In genomic region chr1:155139895-155140629, GRCh38 we compare ENCODE assay signal across 8 cellular contexts. TPM values are rescaled to one million over a fixed set of nuclear protein-coding genes. Genes with fewer than 3 reads are reported as not detected.
DNase-seq lines count a peak whose midpoint lies in the region; ATAC-seq and TF ChIP-seq lines count a peak whose summit lies in the region.

A gene with protein sequence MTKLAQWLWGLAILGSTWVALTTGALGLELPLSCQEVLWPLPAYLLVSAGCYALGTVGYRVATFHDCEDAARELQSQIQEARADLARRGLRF (minus strand): TSS chr1:155140531. CDS start chr1:155140240, 291 bp downstream.

- H3K9me3 ChIP-seq in right lobe of liver, result no peaks in the 10 kb centered on the region

- WGBS in right lobe of liver (ENCODE audit: insufficient coverage, low coverage, low lambda C conversion rate, missing lambda C conversion rate), result 0% methylated on average over 20 of the region's 42 CpGs

- H3K4me1 ChIP-seq in right lobe of liver, result peaks cover 0 to 13% (median 6%) of the 10 kb centered on the region in 4 donors

- peak within 1 kb of the TSS; percentile 81 to 94 (median 87) for H3K27ac ChIP-seq in right lobe of liver

- TF ChIP-seq POLR2A in GM19193 (IDR thresholded peaks at IDR 0.05; ENCODE audit: extremely low read depth, insufficient read depth, insufficient read length), result peak; percentile 76
- peak; percentile 69 for TF ChIP-seq POLR2A in right lobe of liver (IDR thresholded peaks at IDR 0.05)

- ATAC-seq in HG03520 (IDR thresholded peaks at IDR 0.05; ENCODE audit: unreplicated experiment), result peak; percentile 45
- ATAC-seq in right lobe of liver, result peak; percentile 58 to 71 (median 67)

- no peaks in the 10 kb centered on the region for H3K27me3 ChIP-seq in right lobe of liver

- intact Hi-C loops in right lobe of liver (cut with DNase I), result no loop called here

- H3K36me3 ChIP-seq in right lobe of liver, result no peaks in the 10 kb centered on the region

- no peak for TF ChIP-seq CTCF in AG10803 (conservative IDR thresholded peaks at IDR 0.05; ENCODE audit: low read length)
- TF ChIP-seq CTCF in right lobe of liver (IDR thresholded peaks at IDR 0.05), result no peak

- peak within 1 kb of the TSS; percentile 95 for H3K4me3 ChIP-seq in AG10803 (ENCODE audit: low read length)
- H3K4me3 ChIP-seq in right lobe of liver, result peak within 1 kb of the TSS; percentile 81 to 97 (median 87)

- DNase-seq in AG10803 (ENCODE audit: low read depth) (peak; percentile 68), NCI-H774 (lab: John Stamatoyannopoulos, UW) (peak; percentile 82), dermis microvascular lymphatic vessel endothelial cell (ENCODE audit: low read depth in 2 of 2) (peak in 1 of 2 donors; percentile 85), right lobe of liver (peak; percentile 94 to 96 (median 94))
- DNase-seq in activated CD4-positive, alpha-beta T cell treated with anti-CD3 and anti-CD28 coated beads, Interleukin-2, amount 50 U/mL, for 48 hours, result peak; percentile 93 to 94
- peak; percentile 88 to 89 for DNase-seq in stimulated activated CD4-positive, alpha-beta T cell treated with anti-CD3 and anti-CD28 coated beads, Interleukin-4, amount 100 ng/mL, for 4 hours

RNA-seq across cellular contexts. Expression of the gene that starts here (rescaled TPM):
- total RNA-seq in dermis microvascular lymphatic vessel endothelial cell, result 24.7 and 40.4 TPM in 2 replicates
- total RNA-seq in right lobe of liver, result 100 to 1,000 TPM in 1 of 6 experiments, 10 to 100 TPM in 5; 50.4 to 106 (median 60.4) TPM
